ENCODE assay signal across 22 cellular contexts in genomic region chrX:53133400-53133799, GRCh38. TPM values are rescaled to one million over a fixed set of nuclear protein-coding genes. Genes with fewer than 3 reads are reported as not detected.
DNase-seq lines count a peak whose midpoint lies in the region; ATAC-seq and TF ChIP-seq lines count a peak whose summit lies in the region.
"Had no signal": no experiment of that assay in that cellular context is flagged by ENCODE, and none has a peak within 500 bp of the region (broad histone marks: within the 10 kb centered on the region; RNA-seq: fewer than 3 reads in every experiment).

No MANE protein-coding gene starts in this region.

- H3K27ac ChIP-seq in epithelial cell of prostate (peak overlapping the region; percentile 64), suprapubic skin (peak overlapping the region; percentile 68)
- H3K27ac ChIP-seq: SJSA1 had no signal

- H3K4me1 ChIP-seq in suprapubic skin: no peaks in the 10 kb centered on the region
- H3K4me1 ChIP-seq: BE2C had no signal

- DNase-seq in NCI-H524 (lab: John Stamatoyannopoulos, UW) (peak; percentile 9 to 44), NCI-H524 treated with DMSO at 0.1 percent for 48 hours (lab: John Stamatoyannopoulos, UW) (no peak), NCI-H2171 treated with DMSO at 0.1 percent for 48 hours (lab: John Stamatoyannopoulos, UW) (peak; percentile 68), epithelial cell of prostate (ENCODE audit: low read depth, low spot score) (peak; percentile 43), suprapubic skin (ENCODE audit: low spot score in 2 of 2) (no peak), HK-2 (ENCODE audit: unreplicated experiment) (no peak)
- DNase-seq in activated T-helper 1 cell treated with anti-CD3 and anti-CD28 coated beads, Interleukin-12 subunit alpha, Interleukin-12 subunit beta, Interleukin-2, Interleukin-4 antibody, amounts not matched to agents 30 ng/mL and 10 ng/mL and 1 ng/mL, durations not matched to agents 14 hours and 24 hours and 36 hours (ENCODE audit: low spot score): no peak
- DNase-seq: 8988T; BE2C; CD4-positive, alpha-beta T cell; DND-41; GOT3; Karpas-422; MM.1S; NCI-H1105; NCI-H1930; NCI-H226; NCI-H774; RPMI8226; SW 1271 had no signal

- no peaks in the 10 kb centered on the region for H3K4me1 Mint-ChIP-seq in activated T-helper 1 cell treated with anti-CD3 and anti-CD28 coated beads, Interleukin-12 subunit alpha, Interleukin-12 subunit beta, Interleukin-2, Interleukin-4 antibody, amounts not matched to agents 30 ng/mL and 10 ng/mL and 1 ng/mL, durations not matched to agents 14 hours and 24 hours and 36 hours (ENCODE audit: low read depth)

- no peak overlapping the region for H3K4me3 ChIP-seq in suprapubic skin
- H3K4me3 ChIP-seq: SJSA1 had no signal

- TF ChIP-seq POLR2A in suprapubic skin (IDR thresholded peaks at IDR 0.05): no peak

- ATAC-seq in HG02973 (IDR thresholded peaks at IDR 0.05; ENCODE audit: unreplicated experiment): no peak

- WGBS in suprapubic skin: 56% methylated on average over 4 of the region's 4 CpGs

- no peaks in the 10 kb centered on the region for H3K36me3 ChIP-seq in suprapubic skin
- H3K36me3 ChIP-seq: BE2C, SJSA1 had no signal

- TF ChIP-seq CTCF in suprapubic skin (IDR thresholded peaks at IDR 0.05): no peak

- H3K27me3 ChIP-seq in suprapubic skin: no peaks in the 10 kb centered on the region
- H3K27me3 ChIP-seq: BE2C, SJSA1 had no signal

- H3K36me3 Mint-ChIP-seq in activated T-helper 1 cell treated with anti-CD3 and anti-CD28 coated beads, Interleukin-12 subunit alpha, Interleukin-12 subunit beta, Interleukin-2, Interleukin-4 antibody, amounts not matched to agents 30 ng/mL and 10 ng/mL and 1 ng/mL, durations not matched to agents 14 hours and 24 hours and 36 hours (ENCODE audit: low read depth): peaks cover 1% of the 10 kb centered on the region

- H3K9me3 ChIP-seq in suprapubic skin: no peaks in the 10 kb centered on the region
- H3K9me3 ChIP-seq: BE2C, SJSA1 had no signal

- no peaks in the 10 kb centered on the region for H3K9me3 Mint-ChIP-seq in activated T-helper 1 cell treated with anti-CD3 and anti-CD28 coated beads, Interleukin-12 subunit alpha, Interleukin-12 subunit beta, Interleukin-2, Interleukin-4 antibody, amounts not matched to agents 30 ng/mL and 10 ng/mL and 1 ng/mL, durations not matched to agents 14 hours and 24 hours and 36 hours
- H3K9me3 Mint-ChIP-seq: CD4-positive, alpha-beta T cell had no signal

- no peak overlapping the region for H3K27ac Mint-ChIP-seq in activated T-helper 1 cell treated with anti-CD3 and anti-CD28 coated beads, Interleukin-12 subunit alpha, Interleukin-12 subunit beta, Interleukin-2, Interleukin-4 antibody, amounts not matched to agents 30 ng/mL and 10 ng/mL and 1 ng/mL, durations not matched to agents 14 hours and 24 hours and 36 hours
- H3K27ac Mint-ChIP-seq: CD4-positive, alpha-beta T cell had no signal

- intact Hi-C loops in activated T-helper 1 cell treated with anti-CD3 and anti-CD28 coated beads, Interleukin-12 subunit alpha, Interleukin-12 subunit beta, Interleukin-2, Interleukin-4 antibody, amounts not matched to agents 30 ng/mL and 10 ng/mL and 1 ng/mL, durations not matched to agents 14 hours and 24 hours and 36 hours (cut with micrococcal nuclease): no loop called here

- no peak overlapping the region for H3K4me3 Mint-ChIP-seq in activated T-helper 1 cell treated with anti-CD3 and anti-CD28 coated beads, Interleukin-12 subunit alpha, Interleukin-12 subunit beta, Interleukin-2, Interleukin-4 antibody, amounts not matched to agents 30 ng/mL and 10 ng/mL and 1 ng/mL, durations not matched to agents 14 hours and 24 hours and 36 hours
- H3K4me3 Mint-ChIP-seq: CD4-positive, alpha-beta T cell had no signal

- TF ChIP-seq EP300 in suprapubic skin (IDR thresholded peaks at IDR 0.05): no peak

- no peaks in the 10 kb centered on the region for H3K27me3 Mint-ChIP-seq in activated T-helper 1 cell treated with anti-CD3 and anti-CD28 coated beads, Interleukin-12 subunit alpha, Interleukin-12 subunit beta, Interleukin-2, Interleukin-4 antibody, amounts not matched to agents 30 ng/mL and 10 ng/mL and 1 ng/mL, durations not matched to agents 14 hours and 24 hours and 36 hours (ENCODE audit: insufficient read depth)
- H3K27me3 Mint-ChIP-seq: CD4-positive, alpha-beta T cell had no signal

RNA-seq across cellular contexts. Expression of gene KANTR, which starts 39.5 kb away (rescaled TPM):
- 10 to 100 TPM; 16.2 to 81.3 (median 28.6) TPM for total RNA-seq in suprapubic skin
- 6.8 and 9.2 TPM in 2 replicates for total RNA-seq in activated T-helper 1 cell treated with anti-CD3 and anti-CD28 coated beads, Interleukin-12 subunit alpha, Interleukin-12 subunit beta, Interleukin-2, Interleukin-4 antibody, amounts not matched to agents 30 ng/mL and 10 ng/mL and 1 ng/mL, durations not matched to agents 14 hours and 24 hours and 36 hours

RNA-seq across cellular contexts. Expression of gene TSPYL2, which starts 51.2 kb away (rescaled TPM):
- total RNA-seq in suprapubic skin: 10 to 100 TPM; 29.4 to 60.7 (median 48.4) TPM
- total RNA-seq in activated T-helper 1 cell treated with anti-CD3 and anti-CD28 coated beads, Interleukin-12 subunit alpha, Interleukin-12 subunit beta, Interleukin-2, Interleukin-4 antibody, amounts not matched to agents 30 ng/mL and 10 ng/mL and 1 ng/mL, durations not matched to agents 14 hours and 24 hours and 36 hours: 37.5 and 40.3 TPM in 2 replicates

Comparison
In these comparisons a context has a peak if more than half of its experiments do, and no peak if none do; other contexts are left out.
1. DNase-seq: peak in NCI-H524 (2 of 2), NCI-H2171 treated with DMSO at 0.1 percent for 48 hours (single experiment) and epithelial cell of prostate (single experiment); none in NCI-H524 treated with DMSO at 0.1 percent for 48 hours (single experiment), suprapubic skin (0 of 2), activated T-helper 1 cell treated with anti-CD3 and anti-CD28 coated beads, Interleukin-12 subunit alpha, Interleukin-12 subunit beta, Interleukin-2, Interleukin-4 antibody, amounts not matched to agents 30 ng/mL and 10 ng/mL and 1 ng/mL, durations not matched to agents 14 hours and 24 hours and 36 hours (single experiment) and HK-2 (single experiment).